In genomic region chr14:56274556-56274955, GRCh38 we compare ENCODE assay signal across 19 cellular contexts.
"Had no signal": no experiment of that assay in that cellular context is flagged by ENCODE, and none has a peak within 500 bp of the region (broad histone marks: within the 10 kb centered on the region; RNA-seq: fewer than 3 reads in every experiment).

No MANE protein-coding gene starts in this region.

- FAIRE-seq: colon, endometrium had no signal

- H3K4me3 ChIP-seq: body of pancreas, lung, sigmoid colon, spleen had no signal

- H3K9me3 ChIP-seq: body of pancreas, neutrophil, sigmoid colon, spleen had no signal

- H3K4me1 ChIP-seq: spleen had no signal

- H3K36me3 ChIP-seq: neutrophil, sigmoid colon, spleen, WERI-Rb-1 had no signal

- H3K27ac ChIP-seq: spleen, WERI-Rb-1 had no signal

- H3K27me3 ChIP-seq: body of pancreas, neutrophil, sigmoid colon, spleen had no signal

- ATAC-seq: body of pancreas; left lobe of liver; natural killer cell treated with Interleukin-12 subunit alpha and Interleukin-12 subunit beta and Interleukin-15 and Interleukin-18, amount 100 ng/mL, for 72 hours; stimulated activated memory B cell treated with anti-CD40 and anti-IgM and Interleukin-4, amounts not matched to agents 10 μg/mL and 1 μg/mL and 100 μg/mL, for 72 hours had no signal

- DNase-seq: activated CD4-positive, alpha-beta T cell treated with anti-CD3 and anti-CD28 coated beads, Interleukin-2, amount 50 U/mL, for 4 hours; activated T-cell treated with anti-CD3 and anti-CD28 coated beads for 4 hours; amniotic stem cell; body of pancreas; erythroblast; hypothalamus; islet precursor cell; sigmoid colon; spleen; stimulated activated CD4-positive, alpha-beta T cell treated with anti-CD3 and anti-CD28 coated beads, Interleukin-4, amount 100 ng/mL, for 4 hours; T-helper 2 cell; WERI-Rb-1 had no signal
